Comparison of ENCODE assay signal across 8 cellular contexts in genomic region chr9:4596165-4596922, GRCh38.
DNase-seq lines count a peak whose midpoint lies in the region; ATAC-seq and TF ChIP-seq lines count a peak whose summit lies in the region.

No MANE protein-coding gene starts in this region.

- no peaks in the 10 kb centered on the region for H3K9me3 ChIP-seq in CD8-positive, alpha-beta memory T cell (ENCODE audit: low read length)
- H3K9me3 ChIP-seq in tibial artery: no peaks in the 10 kb centered on the region

- H3K4me1 ChIP-seq in CD8-positive, alpha-beta memory T cell (ENCODE audit: insufficient read depth, low read length): peaks cover 49% of the 10 kb centered on the region
- H3K4me1 ChIP-seq in mesendoderm (ENCODE audit: control insufficient read depth, low read depth, low read length): no peaks in the 10 kb centered on the region
- H3K4me1 ChIP-seq in tibial artery: peaks cover 0 to 11% (median 4%) of the 10 kb centered on the region in 4 donors

- H2BK120ac ChIP-seq in mesendoderm (ENCODE audit: low read depth, low read length): no peak overlapping the region

- H3K4me2 ChIP-seq in mesendoderm (ENCODE audit: low read length): no peak overlapping the region

- H4K5ac ChIP-seq in mesendoderm (ENCODE audit: low read length): no peak overlapping the region

- H3K56ac ChIP-seq in mesendoderm (ENCODE audit: low read length): no peak overlapping the region

- H3K27ac Mint-ChIP-seq in CD8-positive, alpha-beta memory T cell: peak overlapping the region; percentile 49 to 96 (median 88)
- H3K27ac Mint-ChIP-seq in activated T-helper 17 cell treated with anti-CD3 and anti-CD28 coated beads, Interleukin-2, amount 50 U/mL, for 72 hours: peak overlapping the region; percentile 79

- no CpG with 5 or more reads among the region's 11 CpGs for WGBS in mesendoderm (ENCODE audit: extremely low coverage, insufficient coverage, low lambda C conversion rate)

- DNase-seq in CD8-positive, alpha-beta memory T cell: peak; percentile 24 to 86 (median 71)
- DNase-seq in mesendoderm (peak; percentile 18), tibial artery (no peak), NOMO-1 treated with dmso at 0.1 percent for 144 hours (lab: John Stamatoyannopoulos, UW; ENCODE audit: unreplicated experiment) (no peak), posterior vena cava (ENCODE audit: low spot score) (no peak)

- no peak overlapping the region for H4K8ac ChIP-seq in mesendoderm (ENCODE audit: low read depth, low read length)

- no peaks in the 10 kb centered on the region for H3K27me3 ChIP-seq in CD8-positive, alpha-beta memory T cell (ENCODE audit: insufficient read depth, low read length, poor library complexity, severe bottlenecking)
- H3K27me3 ChIP-seq in mesendoderm (ENCODE audit: insufficient read depth, low read length, poor library complexity): no peaks in the 10 kb centered on the region
- H3K27me3 ChIP-seq in tibial artery: no peaks in the 10 kb centered on the region

- H2BK15ac ChIP-seq in mesendoderm (replicated peaks; ENCODE audit: low read depth): no peak overlapping the region

- H3K9ac ChIP-seq in mesendoderm (ENCODE audit: low read length): no peak overlapping the region

- no peak overlapping the region for H3K27ac ChIP-seq in CD8-positive, alpha-beta memory T cell (ENCODE audit: low read depth, low read length)
- H3K27ac ChIP-seq in mesendoderm (ENCODE audit: low read depth, low read length) (no peak overlapping the region), tibial artery (peak overlapping the region in 1 of 2 donors; percentile 0)

- peak; percentile 53 for ATAC-seq in HG03280 (IDR thresholded peaks at IDR 0.05; ENCODE audit: unreplicated experiment)
- ATAC-seq in activated T-helper 17 cell treated with anti-CD3 and anti-CD28 coated beads, Interleukin-2, amount 50 U/mL, for 72 hours (replicated peaks): peak; percentile 82
- no peak for ATAC-seq in HG03571 (IDR thresholded peaks at IDR 0.05; ENCODE audit: unreplicated experiment)

- H3K4me1 Mint-ChIP-seq in CD8-positive, alpha-beta memory T cell: peaks cover 42 to 60% (median 55%) of the 10 kb centered on the region in 3 donors
- peaks cover 22% of the 10 kb centered on the region for H3K4me1 Mint-ChIP-seq in activated T-helper 17 cell treated with anti-CD3 and anti-CD28 coated beads, Interleukin-2, amount 50 U/mL, for 72 hours

- H3K36me3 Mint-ChIP-seq in CD8-positive, alpha-beta memory T cell: peaks cover 1 to 7% (median 3%) of the 10 kb centered on the region in 3 donors
- no peaks in the 10 kb centered on the region for H3K36me3 Mint-ChIP-seq in activated T-helper 17 cell treated with anti-CD3 and anti-CD28 coated beads, Interleukin-2, amount 50 U/mL, for 72 hours (ENCODE audit: low read depth)

- no peak overlapping the region for H3K23ac ChIP-seq in mesendoderm (ENCODE audit: low read length)

- no peak for TF ChIP-seq CTCF in tibial artery (IDR thresholded peaks at IDR 0.05)

- POLR2A ChIA-PET in CD8-positive, alpha-beta memory T cell (lab: Charles Lee): no interaction called here

- H2AK5ac ChIP-seq in mesendoderm (ENCODE audit: low read length): no peak overlapping the region

- H3K27me3 Mint-ChIP-seq in CD8-positive, alpha-beta memory T cell: peaks cover 0 to 6% of the 10 kb centered on the region in 2 donors
- no peaks in the 10 kb centered on the region for H3K27me3 Mint-ChIP-seq in activated T-helper 17 cell treated with anti-CD3 and anti-CD28 coated beads, Interleukin-2, amount 50 U/mL, for 72 hours

- H3K4me3 ChIP-seq in CD8-positive, alpha-beta memory T cell (ENCODE audit: low read length): peak overlapping the region; percentile 1
- H3K4me3 ChIP-seq in mesendoderm (ENCODE audit: low read length) (no peak overlapping the region), tibial artery (no peak overlapping the region)

- H3K36me3 ChIP-seq in CD8-positive, alpha-beta memory T cell (ENCODE audit: insufficient read depth, low read length): no peaks in the 10 kb centered on the region
- H3K36me3 ChIP-seq in mesendoderm (ENCODE audit: control insufficient read depth, insufficient read depth, low read length) (no peaks in the 10 kb centered on the region), tibial artery (no peaks in the 10 kb centered on the region)

- H3K18ac ChIP-seq in mesendoderm (ENCODE audit: low read length): no peak overlapping the region

- no peak overlapping the region for H2BK5ac ChIP-seq in mesendoderm (ENCODE audit: low read length)

- no peak overlapping the region for H3K4ac ChIP-seq in mesendoderm (ENCODE audit: low read depth, low read length)

- no peaks in the 10 kb centered on the region for H3K79me1 ChIP-seq in mesendoderm (ENCODE audit: low read length)

- no peaks in the 10 kb centered on the region for H3K79me2 ChIP-seq in mesendoderm (ENCODE audit: control insufficient read depth, insufficient read depth, low read length)

- CTCF ChIA-PET in CD8-positive, alpha-beta memory T cell (lab: Charles Lee): interaction anchor here (0.7 to 1.2 kb wide), 4 partner anchors 9 to 48 kb away, joined by 3 to 4 read pairs (median 3); no protein-coding TSS in a partner anchor

- intact Hi-C loops in tibial artery (cut with DNase I; ENCODE audit: low total_unique reads): no loop called here
- intact Hi-C loops in posterior vena cava (cut with DNase I): no loop called here

- peak overlapping the region; percentile 31 to 64 (median 53) for H3K4me3 Mint-ChIP-seq in CD8-positive, alpha-beta memory T cell
- peak overlapping the region; percentile 48 for H3K4me3 Mint-ChIP-seq in activated T-helper 17 cell treated with anti-CD3 and anti-CD28 coated beads, Interleukin-2, amount 50 U/mL, for 72 hours

- no peaks in the 10 kb centered on the region for H3K9me3 Mint-ChIP-seq in CD8-positive, alpha-beta memory T cell
- H3K9me3 Mint-ChIP-seq in activated T-helper 17 cell treated with anti-CD3 and anti-CD28 coated beads, Interleukin-2, amount 50 U/mL, for 72 hours: no peaks in the 10 kb centered on the region

Comparison
In these comparisons a context has a peak if more than half of its experiments do, and no peak if none do; other contexts are left out.
1. DNase-seq: peak in CD8-positive, alpha-beta memory T cell (5 of 5) and mesendoderm (single experiment); none in tibial artery (0 of 2), NOMO-1 treated with dmso at 0.1 percent for 144 hours (single experiment) and posterior vena cava (single experiment).